In the genomic region with DNA sequence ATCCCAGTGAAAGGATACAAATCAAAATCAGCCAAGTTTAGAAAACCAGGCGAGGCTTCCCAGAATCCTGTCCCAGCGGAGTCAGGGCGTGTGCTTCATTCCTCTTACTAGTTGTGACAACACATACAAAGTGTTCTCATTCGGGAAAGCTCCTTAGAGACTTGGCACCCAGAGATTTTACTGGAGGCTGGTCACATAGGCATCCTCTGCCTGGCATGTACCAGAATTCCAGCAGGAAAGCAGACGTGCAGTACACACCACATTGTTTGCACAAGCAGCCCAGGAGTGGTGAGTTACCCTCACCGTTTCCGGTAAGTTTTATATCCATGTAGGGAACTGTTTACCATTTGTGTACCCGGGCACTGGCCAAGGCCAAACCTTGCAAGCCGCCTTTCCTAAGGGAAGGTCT, we compare ENCODE assay signal across 19 cellular contexts. TPM values are rescaled to one million over a fixed set of nuclear protein-coding genes. Genes with fewer than 3 reads are reported as not detected.
DNase-seq lines count a peak whose midpoint lies in the region; ATAC-seq and TF ChIP-seq lines count a peak whose summit lies in the region.
"Had no signal": no experiment of that assay in that cellular context is flagged by ENCODE, and none has a peak within 500 bp of the region (broad histone marks: within the 10 kb centered on the region; RNA-seq: fewer than 3 reads in every experiment).

No MANE protein-coding gene starts in this region.

- H3K27me3 ChIP-seq in right cardiac atrium (ENCODE audit: control insufficient read depth, insufficient read depth) (no peaks in the 10 kb centered on the region), left ventricle myocardium inferior (ENCODE audit: low read depth) (no peaks in the 10 kb centered on the region), rectal smooth muscle tissue (ENCODE audit: control insufficient read depth, insufficient read depth, low read length) (no peaks in the 10 kb centered on the region)

- H3K4me3 ChIP-seq in right cardiac atrium (ENCODE audit: low read length) (no peak overlapping the region), left ventricle myocardium inferior (no peak overlapping the region), rectal smooth muscle tissue (ENCODE audit: low read length) (no peak overlapping the region)

- H3K27ac ChIP-seq in right cardiac atrium (ENCODE audit: low read length), result no peak overlapping the region
- H3K27ac ChIP-seq in left ventricle myocardium inferior (replicated peaks), result no peak overlapping the region
- H3K27ac ChIP-seq in rectal smooth muscle tissue (ENCODE audit: low read depth, low read length), result peak overlapping the region; percentile 57

- H3K36me3 ChIP-seq in left ventricle myocardium inferior (peaks cover 56% of the 10 kb centered on the region), rectal smooth muscle tissue (ENCODE audit: control insufficient read depth, insufficient read depth, low read length) (peaks cover 20% of the 10 kb centered on the region)

- no peak overlapping the region for H3K9ac ChIP-seq in rectal smooth muscle tissue (ENCODE audit: low read length)

- WGBS in right cardiac atrium, result 81% methylated on average over 9 of the region's 9 CpGs

- H3K4me1 ChIP-seq in right cardiac atrium (ENCODE audit: control insufficient read depth, insufficient read depth, low read length) (no peaks in the 10 kb centered on the region), left ventricle myocardium inferior (peaks cover 17% of the 10 kb centered on the region), rectal smooth muscle tissue (ENCODE audit: control insufficient read depth, insufficient read depth, low read length) (no peaks in the 10 kb centered on the region)

- intact Hi-C loops in right cardiac atrium (cut with DNase I), result no loop called here
- intact Hi-C loops in left ventricle myocardium inferior (cut with micrococcal nuclease), result no loop called here
- intact Hi-C loops in left colon (cut with DNase I, micrococcal nuclease), result no loop called here

- no peak for DNase-seq in right cardiac atrium
- no peak for DNase-seq in left ventricle myocardium inferior
- peak; percentile 38 to 58 for DNase-seq in left colon
- DNase-seq in epidermal melanocyte (ENCODE audit: insufficient read length, low spot score), result no peak
- no peak for DNase-seq in NCI-H446 (lab: John Stamatoyannopoulos, UW)
- no peak for DNase-seq in hepatic stellate cell (ENCODE audit: low spot score)
- no peak for DNase-seq in NCI-H2171 treated with DMSO at 0.1 percent for 48 hours (lab: John Stamatoyannopoulos, UW)
- DNase-seq: CD4-positive, CD25-positive, alpha-beta regulatory T cell; DND-41; GF-D8; KBM-7; NCI-H1092; NCI-H226; NCI-H526 treated with DMSO at 0.1 percent for 48 hours; NK-92 treated with Interleukin-12 subunit alpha and Interleukin-12 subunit beta, amount 100 ng/mL, for 24 hours; OCI-M1 had no signal

- H3K9me3 ChIP-seq in right cardiac atrium (ENCODE audit: control insufficient read depth, low read length) (no peaks in the 10 kb centered on the region), left ventricle myocardium inferior (replicated peaks) (no peaks in the 10 kb centered on the region)

- ATAC-seq in right cardiac atrium (peak; percentile 47 to 66), left colon (peak; percentile 98)

- no peak for TF ChIP-seq CTCF in left ventricle myocardium inferior (IDR thresholded peaks at IDR 0.05; ENCODE audit: borderline replicate concordance)

RNA-seq across cellular contexts. Expression of gene MMRN2, which starts 34.9 kb away (rescaled TPM):
- 10 to 100 TPM; 32.4 to 65.5 (median 42.5) TPM for total RNA-seq in right cardiac atrium
- polyA plus RNA-seq in right cardiac atrium, result 19.8 TPM
- 32.1 TPM for total RNA-seq in left ventricle myocardium inferior
- total RNA-seq in left colon, result 1 to 10 TPM; 6.0 to 7.8 TPM
- total RNA-seq: A673 had no signal

RNA-seq across cellular contexts. Expression of gene SNCG, which starts 35.8 kb away (rescaled TPM):
- total RNA-seq in right cardiac atrium, result 10 to 100 TPM; 10.8 to 22.0 (median 15.6) TPM
- 30.2 TPM for polyA plus RNA-seq in right cardiac atrium
- 14.7 TPM for total RNA-seq in left ventricle myocardium inferior
- 1 to 10 TPM; 2.6 to 6.8 TPM for total RNA-seq in left colon
- total RNA-seq: A673; CD4-positive, CD25-positive, alpha-beta regulatory T cell had no signal
- polyA plus RNA-seq: CD4-positive, CD25-positive, alpha-beta regulatory T cell had no signal

RNA-seq across cellular contexts. Expression of gene ADIRF, which starts 45.7 kb away (rescaled TPM):
- total RNA-seq in right cardiac atrium (100 to 1,000 TPM in 1 of 4 donors, 10 to 100 TPM in 3; 69.0 to 122 (median 75.7) TPM), left ventricle myocardium inferior (41.1 TPM), left colon (100 to 1,000 TPM in 1 of 2 donors, 10 to 100 TPM in 1; 73.1 to 147 TPM)
- 215 TPM for polyA plus RNA-seq in right cardiac atrium
- total RNA-seq: A673; CD4-positive, CD25-positive, alpha-beta regulatory T cell; H1 had no signal
- polyA plus RNA-seq: H1 had no signal

Comparison
In these comparisons a context has a peak if more than half of its experiments do, and no peak if none do; other contexts are left out.
1. DNase-seq: peak in left colon (2 of 2); none in right cardiac atrium (0 of 3), left ventricle myocardium inferior (single experiment), epidermal melanocyte (single experiment), NCI-H446 (0 of 2), hepatic stellate cell (single experiment) and NCI-H2171 treated with DMSO at 0.1 percent for 48 hours (single experiment).